In genomic region chr14:44914849-44915248, GRCh38 we compare ENCODE assay signal across 16 cellular contexts. TPM values are rescaled to one million over a fixed set of nuclear protein-coding genes. Genes with fewer than 3 reads are reported as not detected.
DNase-seq lines count a peak whose midpoint lies in the region; ATAC-seq, FAIRE-seq and TF ChIP-seq lines count a peak whose summit lies in the region.
"Had no signal": no experiment of that assay in that cellular context is flagged by ENCODE, and none has a peak within 500 bp of the region (broad histone marks: within the 10 kb centered on the region; RNA-seq: fewer than 3 reads in every experiment).

No MANE protein-coding gene starts in this region.

- H4K20me1 ChIP-seq in K562 (replicated peaks; ENCODE audit: control insufficient read depth, insufficient read depth, low read length) (no peaks in the 10 kb centered on the region), hepatocyte (ENCODE audit: insufficient read depth, poor library complexity, severe bottlenecking) (no peaks in the 10 kb centered on the region)

- H3K9me3 ChIP-seq in A549 (no peaks in the 10 kb centered on the region), K562 (replicated peaks; ENCODE audit: control insufficient read depth, insufficient read depth, low read depth, low read length) (peaks cover 4% of the 10 kb centered on the region; the same call in 1 of the 2 replicates), hepatocyte (ENCODE audit: low read depth) (no peaks in the 10 kb centered on the region), T-helper 17 cell (ENCODE audit: control insufficient read depth, low read length, poor library complexity, severe bottlenecking) (no peaks in the 10 kb centered on the region)
- H3K9me3 ChIP-seq: pancreas had no signal

- 67% methylated on average over 4 of the region's 4 CpGs for WGBS in A549 (ENCODE audit: missing lambda C conversion rate)
- 4% methylated on average over 3 of the region's 4 CpGs for WGBS in K562 (ENCODE audit: insufficient coverage, low coverage, missing lambda C conversion rate)
- 67% methylated on average over 4 of the region's 4 CpGs for WGBS in hepatocyte (ENCODE audit: low lambda C conversion rate, missing lambda C conversion rate)

- H2AFZ ChIP-seq in K562 (ENCODE audit: low read depth, low read length) (no peak overlapping the region), hepatocyte (peak overlapping the region; percentile 28)

- CTCF ChIA-PET in A549 (lab: Yijun Ruan, JAX) (interaction anchor here (0.6 to 7.4 kb wide), 9 partner anchors 11 to 541 kb away, joined by 3 to 101 read pairs (median 10); partner anchors contain the start of gene MIS18BP1), HEK293T (lab: Yijun Ruan, JAX) (interaction anchor here (1.2 kb wide), 1 partner anchor 51 kb away, joined by 3 read pairs; no protein-coding TSS in a partner anchor), K562 (lab: Yijun Ruan, JAX; ENCODE audit: low intra/inter-chr PET ratio) (no interaction called here)

- peak; percentile 15 to 27; a peak in 3 of 6 replicates for ATAC-seq in A549
- peak; percentile 83 for ATAC-seq in K562
- no peak for ATAC-seq in T-helper 17 cell
- ATAC-seq: pancreas had no signal

- H3K4me1 Mint-ChIP-seq in T-helper 17 cell = peaks cover 8% of the 10 kb centered on the region

- in situ Hi-C loops in K562 (cut with MboI) = loop anchor here (10.0 kb wide), 1 partner anchor 350 kb away; no protein-coding TSS in a partner anchor

- TF ChIP-seq POLR2A in A549 (IDR thresholded peaks at IDR 0.05; ENCODE audit: low read length) (no peak), K562 (conservative IDR thresholded peaks at IDR 0.05) (no peak)

- H3K27ac ChIP-seq in A549 (no peak overlapping the region), K562 (ENCODE audit: extremely low read depth, low read depth, low read length) (no peak overlapping the region), hepatocyte (no peak overlapping the region)
- H3K27ac ChIP-seq: pancreas had no signal

- H3K27me3 Mint-ChIP-seq in T-helper 17 cell = peaks cover 33% of the 10 kb centered on the region

- H3K9me2 ChIP-seq in hepatocyte (replicated peaks; ENCODE audit: insufficient read depth) = no peaks in the 10 kb centered on the region

- BruUV-seq in K562 (replicated peaks; lab: Mats Ljungman, UMichigan) = no TSS peak

- FAIRE-seq in A549 (lab: Jason Lieb, UNC) (no peak), K562 (lab: Jason Lieb, UNC) (no peak)
- FAIRE-seq: pancreas had no signal

- H3K4me1 ChIP-seq in A549 (no peaks in the 10 kb centered on the region), K562 (replicated peaks in 1 of 2; ENCODE audit: control insufficient read depth in 2 of 2, insufficient read depth in 2 of 2, low read length in 2 of 2) (no peaks in the 10 kb centered on the region; a peak in 1 of 5 replicates), hepatocyte (ENCODE audit: insufficient read depth) (no peaks in the 10 kb centered on the region)
- H3K4me1 ChIP-seq: BE2C had no signal

- H3K4me3 Mint-ChIP-seq in T-helper 17 cell = no peak overlapping the region
- H3K4me3 Mint-ChIP-seq: activated CD4-positive, alpha-beta T cell treated with anti-CD3 and anti-CD28 coated beads, Interleukin-2, amount 10 ng/mL, durations not matched to agents 7 days and 5 days had no signal

- TF ChIP-seq EP300 in A549 (IDR thresholded peaks at IDR 0.05) (no peak), K562 (IDR thresholded peaks at IDR 0.05; ENCODE audit: low read length) (no peak)

- POLR2A ChIA-PET in A549 (lab: Yijun Ruan, JAX) (no interaction called here), HEK293T (lab: Yijun Ruan, JAX) (no interaction called here), K562 (lab: Yijun Ruan, JAX) (no interaction called here)

- H3K9me1 ChIP-seq in K562 (ENCODE audit: control insufficient read depth, insufficient read depth, low read length) = no peaks in the 10 kb centered on the region

- H3K4me2 ChIP-seq in A549 (no peak overlapping the region), K562 (ENCODE audit: insufficient read depth, low read length) (no peak overlapping the region), hepatocyte (no peak overlapping the region)

- TF ChIP-seq RAD21 in A549 (conservative IDR thresholded peaks at IDR 0.05 in 1 of 2, IDR thresholded peaks at IDR 0.05 in 1 of 2) (no peak), K562 (CRISPR knock-in tag; conservative IDR thresholded peaks at IDR 0.05 in 1 of 2, IDR thresholded peaks at IDR 0.05 in 1 of 2) (no peak)

- intact Hi-C loops in K562 (cut with micrococcal nuclease) = loop anchor here (5.0 kb wide), 2 partner anchors 47 to 222 kb away; partner anchors contain the start of genes FANCM, KLHL28 and TOGARAM1

- no peak for TF ChIP-seq CTCF in A549 (IDR thresholded peaks at IDR 0.05)
- no peak for TF ChIP-seq CTCF in K562 (IDR thresholded peaks at IDR 0.05 in 2 of 3, conservative IDR thresholded peaks at IDR 0.05 in 1 of 3; ENCODE audit: insufficient read depth in 2 of 3, low read depth in 1 of 3, low read length in 3 of 3)
- no peak for TF ChIP-seq CTCF in hepatocyte (IDR thresholded peaks at IDR 0.05; ENCODE audit: poor library complexity)

- no peaks in the 10 kb centered on the region for H3K79me2 ChIP-seq in K562 (ENCODE audit: control insufficient read depth, insufficient read depth, low read length)
- no peaks in the 10 kb centered on the region for H3K79me2 ChIP-seq in hepatocyte

- DNase-seq in A549 (ENCODE audit: low read depth in 1 of 2, low spot score in 1 of 2) (peak in 1 of 2 experiments; percentile 14), HEK293T (ENCODE audit: extremely low spot score) (no peak), K562 (ENCODE audit: extremely low read depth in 1 of 4, low spot score in 3 of 4) (peak in 1 of 4 experiments; percentile 37), hepatocyte (ENCODE audit: low spot score) (peak; percentile 11), DMS153 (lab: John Stamatoyannopoulos, UW) (no peak), T-helper 17 cell (no peak), hippocampal formation (lab: John Stamatoyannopoulos, UW) (no peak)
- no peak for DNase-seq in stimulated activated CD4-positive, alpha-beta T cell treated with anti-CD3 and anti-CD28 coated beads, Interleukin-2, amount 100 ng/mL, for 48 hours
- DNase-seq: activated CD4-positive, alpha-beta T cell treated with anti-CD3 and anti-CD28 coated beads, Interleukin-2, amount 10 ng/mL, durations not matched to agents 7 days and 5 days; BE2C; GF-D8; KG1; midbrain; NCI-H187 treated with DMSO at 0.1 percent for 48 hours; pancreas; SW 1271 had no signal

- H3K27ac Mint-ChIP-seq in T-helper 17 cell = no peak overlapping the region
- H3K27ac Mint-ChIP-seq: activated CD4-positive, alpha-beta T cell treated with anti-CD3 and anti-CD28 coated beads, Interleukin-2, amount 10 ng/mL, durations not matched to agents 7 days and 5 days had no signal

- H3K36me3 ChIP-seq in K562 (ENCODE audit: control insufficient read depth, insufficient read depth, low read length) = no peaks in the 10 kb centered on the region
- no peaks in the 10 kb centered on the region for H3K36me3 ChIP-seq in hepatocyte (replicated peaks; ENCODE audit: insufficient read depth, low read depth)
- H3K36me3 ChIP-seq: BE2C, pancreas had no signal

- no peak overlapping the region for H3K4me3 ChIP-seq in A549
- H3K4me3 ChIP-seq in K562 = no peak overlapping the region
- H3K4me3 ChIP-seq in hepatocyte = no peak overlapping the region
- H3K4me3 ChIP-seq: pancreas had no signal

- no peak overlapping the region for H3K9ac ChIP-seq in K562 (ENCODE audit: insufficient read depth in 1 of 2, low read depth in 2 of 2, low read length in 2 of 2)

- H3K27me3 ChIP-seq in K562 (ENCODE audit: control insufficient read depth in 2 of 2, insufficient read depth in 2 of 2, low read length in 2 of 2) = no peaks in the 10 kb centered on the region
- no peaks in the 10 kb centered on the region for H3K27me3 ChIP-seq in hepatocyte
- H3K27me3 ChIP-seq: BE2C, pancreas had no signal

- no peaks in the 10 kb centered on the region for H3K36me3 Mint-ChIP-seq in T-helper 17 cell (ENCODE audit: low read depth)

RNA-seq across cellular contexts. Expression of gene KLHL28, which starts 46.9 kb away (rescaled TPM):
- polyA plus RNA-seq in A549 (2011; rRNA removed) = 8.3 and 10.0 TPM in 2 replicates
- 1.7 and 1.8 TPM in 2 replicates for polyA plus RNA-seq in A549 (2012; cell fraction: cytosol; rRNA removed)
- 1.5 and 3.2 TPM in 2 replicates for polyA plus RNA-seq in A549 (2012; cell fraction: nucleus; rRNA removed)
- polyA plus RNA-seq in A549 (2017; fragmentation: RNase III; extraction: RNeasy Plus Mini Kit Qiagen cat#74134 plus additional on column Dnase treatment) = 3.1 to 3.4 TPM (median 3.4 TPM) in 3 replicates
- 18.7 and 19.9 TPM in 2 replicates for polyA minus RNA-seq in A549 (2011; rRNA and poly(A)+ RNA removed)
- total RNA-seq in K562 (2011; cell fraction: chromatin; rRNA removed; ENCODE audit: low replicate concordance) = 9.2 and 15.4 TPM in 2 replicates
- 7.7 and 10.5 TPM in 2 replicates for total RNA-seq in K562 (2011; cell fraction: nucleolus; rRNA removed)
- 14.3 and 21.8 TPM in 2 replicates for total RNA-seq in K562 (2011; cell fraction: nucleoplasm; rRNA removed)
- total RNA-seq in K562 (2014; rRNA removed) = 1.3 and 1.8 TPM in 2 replicates
- total RNA-seq in K562 (2014; rRNA removed; fragmentation: Illumina TruSeq; extraction: Trizol) = 5.5 and 7.3 TPM in 2 replicates
- 4.1 and 4.7 TPM in 2 replicates for total RNA-seq in K562 (2015; rRNA removed; fragmentation: Illumina TruSeq; extraction: Trizol)
- 4.1 and 5.0 TPM in 2 replicates for total RNA-seq in K562 (2021)
- polyA plus RNA-seq in K562 (2011; rRNA removed) = 3.8 and 4.3 TPM in 2 replicates
- 1.6 and 3.1 TPM in 2 replicates for polyA plus RNA-seq in K562 (2011; cell fraction: cytosol; rRNA removed)
- polyA plus RNA-seq in K562 (2011; cell fraction: nucleus; rRNA removed) = 2.9 and 3.1 TPM in 2 replicates
- 1.8 and 2.4 TPM in 2 replicates for polyA plus RNA-seq in K562 (2012)
- polyA plus RNA-seq in K562 (2014; fragmentation: Illumina TruSeq; extraction: Trizol) = 2.9 and 4.4 TPM in 2 replicates
- 1 to 10 TPM; 4.8 to 7.5 TPM for polyA plus RNA-seq in K562 (2014; fragmentation: Nextera tagmentation; extraction: Ambion mirVana)
- polyA plus RNA-seq in K562 (2014; rRNA removed) = 1.1 TPM in 2 replicates
- polyA minus RNA-seq in K562 (2011; rRNA and poly(A)+ RNA removed) = 18.5 and 21.0 TPM in 2 replicates
- polyA minus RNA-seq in K562 (2011; cell fraction: cytosol; rRNA and poly(A)+ RNA removed) = 2.0 and 2.7 TPM in 2 replicates
- polyA minus RNA-seq in K562 (2011; cell fraction: nucleus; rRNA and poly(A)+ RNA removed) = 14.7 and 19.0 TPM in 2 replicates
- total RNA-seq in hepatocyte = 14.2 and 16.2 TPM in 2 replicates
- 5.3 and 5.6 TPM in 2 replicates for polyA plus RNA-seq in hepatocyte
- 10 to 100 TPM; 53.3 to 59.2 TPM for total RNA-seq in T-helper 17 cell

RNA-seq across cellular contexts. Expression of gene TOGARAM1, which starts 47.1 kb away (rescaled TPM):
- polyA plus RNA-seq in A549 (2011; rRNA removed) (17.6 and 18.9 TPM in 2 replicates), A549 (2017; fragmentation: RNase III; extraction: RNeasy Plus Mini Kit Qiagen cat#74134 plus additional on column Dnase treatment) (6.7 to 8.4 TPM (median 7.6 TPM) in 3 replicates), K562 (2011; rRNA removed) (5.6 and 5.8 TPM in 2 replicates), K562 (2014; fragmentation: Illumina TruSeq; extraction: Trizol) (2.6 and 3.8 TPM in 2 replicates), K562 (2014; fragmentation: Nextera tagmentation; extraction: Ambion mirVana) (1 to 10 TPM; 1.3 to 1.6 TPM), K562 (2014; rRNA removed) (1.7 and 3.4 TPM in 2 replicates), hepatocyte (9.3 and 12.5 TPM in 2 replicates)
- polyA plus RNA-seq in A549 (2012; cell fraction: cytosol; rRNA removed) = 2.6 and 2.7 TPM in 2 replicates
- polyA plus RNA-seq in A549 (2012; cell fraction: nucleus; rRNA removed) = 2.4 TPM in 2 replicates
- 23.1 and 25.1 TPM in 2 replicates for polyA minus RNA-seq in A549 (2011; rRNA and poly(A)+ RNA removed)
- 21.7 and 28.2 TPM in 2 replicates for total RNA-seq in K562 (2011; cell fraction: chromatin; rRNA removed; ENCODE audit: low replicate concordance)
- 11.2 and 13.7 TPM in 2 replicates for total RNA-seq in K562 (2011; cell fraction: nucleolus; rRNA removed)
- total RNA-seq in K562 (2011; cell fraction: nucleoplasm; rRNA removed) = 12.4 and 14.8 TPM in 2 replicates
- total RNA-seq in K562 (2014; rRNA removed) (2.3 and 2.4 TPM in 2 replicates), K562 (2014; rRNA removed; fragmentation: Illumina TruSeq; extraction: Trizol) (4.9 and 5.6 TPM in 2 replicates), K562 (2015; rRNA removed; fragmentation: Illumina TruSeq; extraction: Trizol) (6.4 and 7.0 TPM in 2 replicates), K562 (2021) (3.2 and 3.7 TPM in 2 replicates), hepatocyte (34.8 and 36.2 TPM in 2 replicates), T-helper 17 cell (10 to 100 TPM; 16.8 to 17.4 TPM)
- polyA plus RNA-seq in K562 (2011; cell fraction: cytosol; rRNA removed) = 1.3 and 1.4 TPM in 2 replicates
- polyA plus RNA-seq in K562 (2011; cell fraction: nucleus; rRNA removed) = 5.9 and 6.4 TPM in 2 replicates
- 1.9 and 2.1 TPM in 2 replicates for polyA plus RNA-seq in K562 (2012)
- 18.4 and 19.0 TPM in 2 replicates for polyA minus RNA-seq in K562 (2011; rRNA and poly(A)+ RNA removed)
- polyA minus RNA-seq in K562 (2011; cell fraction: cytosol; rRNA and poly(A)+ RNA removed) = 2.9 and 3.5 TPM in 2 replicates
- 14.7 and 24.9 TPM in 2 replicates for polyA minus RNA-seq in K562 (2011; cell fraction: nucleus; rRNA and poly(A)+ RNA removed)
